Comparison of ENCODE assay signal across 10 cellular contexts in genomic region chr3:64351713-64352595, GRCh38.
DNase-seq lines count a peak whose midpoint lies in the region; ATAC-seq, FAIRE-seq and TF ChIP-seq lines count a peak whose summit lies in the region.
"Had no signal": no experiment of that assay in that cellular context is flagged by ENCODE, and none has a peak within 500 bp of the region (broad histone marks: within the 10 kb centered on the region; RNA-seq: fewer than 3 reads in every experiment).

No MANE protein-coding gene starts in this region.

- peaks cover 1% of the 10 kb centered on the region for H3K36me3 Mint-ChIP-seq in T-helper 2 cell treated with Interferon-gamma antibody and Interleukin-4, amounts not matched to agents 5 μg/mL and 100 μg/mL, for 36 hours (ENCODE audit: low read depth)
- peaks cover 3% of the 10 kb centered on the region for H3K36me3 Mint-ChIP-seq in activated T-helper 1 cell treated with anti-CD3 and anti-CD28 coated beads, Interleukin-12 subunit alpha, Interleukin-12 subunit beta, Interleukin-2, Interleukin-4 antibody, amounts not matched to agents 30 ng/mL and 10 ng/mL and 1 ng/mL, durations not matched to agents 14 hours and 24 hours and 36 hours (ENCODE audit: low read depth)

- H3K27ac ChIP-seq in SJSA1 (peak overlapping the region; percentile 89), foreskin keratinocyte (peak overlapping the region; percentile 82)

- H3K27me3 ChIP-seq in SJSA1 (replicated peaks) (no peaks in the 10 kb centered on the region), foreskin keratinocyte (no peaks in the 10 kb centered on the region)

- H3K4me1 ChIP-seq in SJSA1 (replicated peaks) (peaks cover 68% of the 10 kb centered on the region), foreskin keratinocyte (peaks cover 47% of the 10 kb centered on the region)

- FAIRE-seq in G401.6 (lab: Jason Lieb, UNC): peak; percentile 95

- no peaks in the 10 kb centered on the region for H3K9me3 ChIP-seq in SJSA1 (replicated peaks)

- H3K4me3 Mint-ChIP-seq in T-helper 2 cell treated with Interferon-gamma antibody and Interleukin-4, amounts not matched to agents 5 μg/mL and 100 μg/mL, for 36 hours: no peak overlapping the region
- no peak overlapping the region for H3K4me3 Mint-ChIP-seq in activated T-helper 1 cell treated with anti-CD3 and anti-CD28 coated beads, Interleukin-12 subunit alpha, Interleukin-12 subunit beta, Interleukin-2, Interleukin-4 antibody, amounts not matched to agents 30 ng/mL and 10 ng/mL and 1 ng/mL, durations not matched to agents 14 hours and 24 hours and 36 hours

- no peaks in the 10 kb centered on the region for H3K36me3 ChIP-seq in SJSA1

- intact Hi-C loops in lower leg skin (cut with DNase I; ENCODE audit: low total_unique reads): no loop called here
- intact Hi-C loops in activated T-helper 1 cell treated with anti-CD3 and anti-CD28 coated beads, Interleukin-12 subunit alpha, Interleukin-12 subunit beta, Interleukin-2, Interleukin-4 antibody, amounts not matched to agents 30 ng/mL and 10 ng/mL and 1 ng/mL, durations not matched to agents 14 hours and 24 hours and 36 hours (cut with micrococcal nuclease): loop anchor here (5.0 kb wide), 1 partner anchor 320 kb away; no protein-coding TSS in a partner anchor

- H3K27me3 Mint-ChIP-seq in T-helper 2 cell treated with Interferon-gamma antibody and Interleukin-4, amounts not matched to agents 5 μg/mL and 100 μg/mL, for 36 hours (ENCODE audit: low read depth): peaks cover 9% of the 10 kb centered on the region
- peaks cover 6% of the 10 kb centered on the region for H3K27me3 Mint-ChIP-seq in activated T-helper 1 cell treated with anti-CD3 and anti-CD28 coated beads, Interleukin-12 subunit alpha, Interleukin-12 subunit beta, Interleukin-2, Interleukin-4 antibody, amounts not matched to agents 30 ng/mL and 10 ng/mL and 1 ng/mL, durations not matched to agents 14 hours and 24 hours and 36 hours (ENCODE audit: insufficient read depth)

- ATAC-seq in foreskin keratinocyte (peak; percentile 89), GM18511 (IDR thresholded peaks at IDR 0.05; ENCODE audit: unreplicated experiment) (no peak)

- no peak for TF ChIP-seq CTCF in foreskin keratinocyte (conservative IDR thresholded peaks at IDR 0.05)
- no peak for TF ChIP-seq CTCF in lower leg skin (IDR thresholded peaks at IDR 0.05)

- 54 to 58% methylated on average over 6 of the region's 6 CpGs for WGBS in lower leg skin, 2 donors

- H3K4me1 Mint-ChIP-seq in T-helper 2 cell treated with Interferon-gamma antibody and Interleukin-4, amounts not matched to agents 5 μg/mL and 100 μg/mL, for 36 hours (ENCODE audit: low read depth): peaks cover 22% of the 10 kb centered on the region
- H3K4me1 Mint-ChIP-seq in activated T-helper 1 cell treated with anti-CD3 and anti-CD28 coated beads, Interleukin-12 subunit alpha, Interleukin-12 subunit beta, Interleukin-2, Interleukin-4 antibody, amounts not matched to agents 30 ng/mL and 10 ng/mL and 1 ng/mL, durations not matched to agents 14 hours and 24 hours and 36 hours (ENCODE audit: low read depth): peaks cover 43% of the 10 kb centered on the region

- H3K4me3 ChIP-seq in SJSA1 (peak overlapping the region; percentile 5; the same call in 1 of the 2 replicates), lower leg skin (ENCODE audit: low read depth, poor library complexity, severe bottlenecking) (no peak overlapping the region)

- DNase-seq in SJSA1 (ENCODE audit: low read depth in 1 of 2, low spot score in 2 of 2) (peak; percentile 72 to 78), foreskin keratinocyte (peak; percentile 92 to 96), renal cortical epithelial cell (ENCODE audit: low read depth) (peak; percentile 75), lower leg skin (ENCODE audit: low spot score in 2 of 2) (no peak)
- DNase-seq in T-helper 2 cell treated with Interferon-gamma antibody and Interleukin-4, amounts not matched to agents 5 μg/mL and 100 μg/mL, for 36 hours (ENCODE audit: low spot score): no peak
- no peak for DNase-seq in activated T-helper 1 cell treated with anti-CD3 and anti-CD28 coated beads, Interleukin-12 subunit alpha, Interleukin-12 subunit beta, Interleukin-2, Interleukin-4 antibody, amounts not matched to agents 30 ng/mL and 10 ng/mL and 1 ng/mL, durations not matched to agents 14 hours and 24 hours and 36 hours (ENCODE audit: low spot score)
- DNase-seq: erythroblast had no signal

- TF ChIP-seq POLR2A in lower leg skin (IDR thresholded peaks at IDR 0.05): no peak

- no peaks in the 10 kb centered on the region for H3K9me3 Mint-ChIP-seq in T-helper 2 cell treated with Interferon-gamma antibody and Interleukin-4, amounts not matched to agents 5 μg/mL and 100 μg/mL, for 36 hours
- peaks cover 7% of the 10 kb centered on the region for H3K9me3 Mint-ChIP-seq in activated T-helper 1 cell treated with anti-CD3 and anti-CD28 coated beads, Interleukin-12 subunit alpha, Interleukin-12 subunit beta, Interleukin-2, Interleukin-4 antibody, amounts not matched to agents 30 ng/mL and 10 ng/mL and 1 ng/mL, durations not matched to agents 14 hours and 24 hours and 36 hours
- H3K9me3 Mint-ChIP-seq: activated naive CD4-positive, alpha-beta T cell treated with anti-CD3 and anti-CD28 coated beads, Interleukin-2, amount 50 U/mL, for 72 hours had no signal

- H3K27ac Mint-ChIP-seq in T-helper 2 cell treated with Interferon-gamma antibody and Interleukin-4, amounts not matched to agents 5 μg/mL and 100 μg/mL, for 36 hours: no peak overlapping the region
- no peak overlapping the region for H3K27ac Mint-ChIP-seq in activated T-helper 1 cell treated with anti-CD3 and anti-CD28 coated beads, Interleukin-12 subunit alpha, Interleukin-12 subunit beta, Interleukin-2, Interleukin-4 antibody, amounts not matched to agents 30 ng/mL and 10 ng/mL and 1 ng/mL, durations not matched to agents 14 hours and 24 hours and 36 hours
- H3K27ac Mint-ChIP-seq: activated naive CD4-positive, alpha-beta T cell treated with anti-CD3 and anti-CD28 coated beads, Interleukin-2, amount 50 U/mL, for 72 hours had no signal

Comparison
In these comparisons a context has a peak if more than half of its experiments do, and no peak if none do; other contexts are left out.
1. DNase-seq: peak in SJSA1 (2 of 2), foreskin keratinocyte (2 of 2) and renal cortical epithelial cell (single experiment); none in lower leg skin (0 of 2), T-helper 2 cell treated with Interferon-gamma antibody and Interleukin-4, amounts not matched to agents 5 μg/mL and 100 μg/mL, for 36 hours (single experiment) and activated T-helper 1 cell treated with anti-CD3 and anti-CD28 coated beads, Interleukin-12 subunit alpha, Interleukin-12 subunit beta, Interleukin-2, Interleukin-4 antibody, amounts not matched to agents 30 ng/mL and 10 ng/mL and 1 ng/mL, durations not matched to agents 14 hours and 24 hours and 36 hours (single experiment).